Comparison of ENCODE assay signal across 8 cellular contexts in the genomic region with DNA sequence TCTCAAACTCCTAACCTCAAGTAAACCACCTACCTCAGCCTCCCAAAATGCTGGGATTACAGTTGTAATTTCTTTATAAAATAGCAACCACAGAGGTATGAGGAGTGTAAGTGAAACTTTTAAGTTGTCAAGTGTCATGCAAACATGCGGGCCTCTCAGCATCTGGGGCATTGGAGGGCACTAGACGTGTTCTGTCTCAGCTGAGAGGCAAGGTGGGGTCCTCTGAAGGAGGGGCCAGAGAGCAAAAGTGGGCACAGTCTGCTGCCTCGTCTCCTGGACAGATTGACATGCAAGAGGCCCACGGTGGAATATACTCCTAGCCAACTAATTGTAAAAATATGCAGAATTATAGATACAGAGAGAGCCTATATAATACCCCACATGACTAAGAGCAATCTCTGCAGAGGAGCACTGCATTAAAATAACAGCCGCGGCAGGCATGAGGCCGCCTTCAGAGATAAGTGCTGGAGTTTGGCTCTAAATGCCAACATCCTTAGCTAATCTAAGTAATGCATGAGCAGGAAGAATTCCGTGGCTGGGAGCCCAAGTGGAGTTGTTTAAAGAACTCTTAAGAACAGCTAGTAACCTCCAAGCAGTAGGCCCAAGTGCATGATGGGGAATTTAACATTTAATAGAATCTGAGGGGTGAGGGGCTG.
A peak's percentile ranks its signal among the peaks of the same experiment; 100 is the strongest.
DNase-seq lines count a peak whose midpoint lies in the region; ATAC-seq, FAIRE-seq and TF ChIP-seq lines count a peak whose summit lies in the region.

No MANE protein-coding gene starts in this region.

- TF ChIP-seq CTCF in HFFc6 (IDR thresholded peaks at IDR 0.05) (no peak), astrocyte of the spinal cord (IDR thresholded peaks at IDR 0.05; ENCODE audit: low read depth, low read length) (no peak), keratinocyte (optimal IDR thresholded peaks at IDR 0.05 in 1 of 3, IDR thresholded peaks at IDR 0.05 in 1 of 3, conservative IDR thresholded peaks at IDR 0.05 in 1 of 3; ENCODE audit: extremely low read depth in 1 of 3, insufficient read depth in 2 of 3, low read length in 3 of 3) (no peak), WERI-Rb-1 (IDR thresholded peaks at IDR 0.05; ENCODE audit: low read depth, low read length) (no peak)

- no peaks in the 10 kb centered on the region for H3K9me3 ChIP-seq in keratinocyte (ENCODE audit: control insufficient read depth, low read depth, low read length)
- H3K9me3 ChIP-seq in WERI-Rb-1 (ENCODE audit: severe bottlenecking), result peaks cover 3% of the 10 kb centered on the region

- H3K4me3 ChIP-seq in astrocyte of the spinal cord (ENCODE audit: low read depth, low read length) (no peak overlapping the region), keratinocyte (ENCODE audit: control insufficient read depth in 2 of 3, extremely low read depth in 1 of 3, insufficient read depth in 2 of 3, low read depth in 1 of 3, low read length in 3 of 3) (no peak overlapping the region), WERI-Rb-1 (ENCODE audit: low read depth, low read length) (no peak overlapping the region)

- H3K9me1 ChIP-seq in keratinocyte (ENCODE audit: control insufficient read depth, extremely low read depth, insufficient read depth, low read length), result no peaks in the 10 kb centered on the region

- peak overlapping the region; percentile 57; the same call in 1 of the 2 replicates for H3K4me3 Mint-ChIP-seq in HFFc6

- H3K27me3 ChIP-seq in keratinocyte (ENCODE audit: control insufficient read depth, extremely low read depth, insufficient read depth, low read length), result no peaks in the 10 kb centered on the region
- H3K27me3 ChIP-seq in WERI-Rb-1 (ENCODE audit: insufficient read depth, low read depth, severe bottlenecking), result no peaks in the 10 kb centered on the region

- H3K4me2 ChIP-seq in keratinocyte (ENCODE audit: control insufficient read depth, extremely low read depth, insufficient read depth, low read depth, low read length), result peak overlapping the region; percentile 16

- no peak overlapping the region for H3K9ac ChIP-seq in keratinocyte (ENCODE audit: control insufficient read depth, extremely low read depth, insufficient read depth, low read length)

- peak; percentile 20 for FAIRE-seq in keratinocyte (lab: Jason Lieb, UNC)

- H3K27ac Mint-ChIP-seq in HFFc6, result peak overlapping the region; percentile 72

- H3K27ac ChIP-seq in keratinocyte (ENCODE audit: control insufficient read depth, insufficient read depth, low read length) (no peak overlapping the region), WERI-Rb-1 (no peak overlapping the region)

- in situ Hi-C loops in astrocyte of the spinal cord (cut with HindIII; ENCODE audit: low sequenced_read_pairs), result no loop called here

- DNase-seq in HFFc6 (peak; percentile 92), astrocyte of the spinal cord (ENCODE audit: low read depth, low spot score) (peak; percentile 90), keratinocyte (ENCODE audit: low read depth, low spot score) (no peak), superior temporal gyrus (ENCODE audit: extremely low spot score) (peak; percentile 52), NOMO-1 treated with dmso at 0.1 percent for 144 hours (lab: John Stamatoyannopoulos, UW; ENCODE audit: unreplicated experiment) (no peak), WERI-Rb-1 (no peak), NCI-H2171 treated with DMSO at 0.1 percent for 48 hours (lab: John Stamatoyannopoulos, UW) (no peak)

- H3K9me3 Mint-ChIP-seq in HFFc6, result no peaks in the 10 kb centered on the region

- H3K27me3 Mint-ChIP-seq in HFFc6 (ENCODE audit: insufficient read depth), result peaks cover 14% of the 10 kb centered on the region

- H3K4me1 Mint-ChIP-seq in HFFc6 (ENCODE audit: low read depth), result peaks cover 39% of the 10 kb centered on the region

- no peaks in the 10 kb centered on the region for H3K36me3 Mint-ChIP-seq in HFFc6 (ENCODE audit: low read depth)

- peaks cover 2% of the 10 kb centered on the region for H3K4me1 ChIP-seq in keratinocyte (ENCODE audit: control insufficient read depth, extremely low read depth, insufficient read depth, low read length)

- no peak overlapping the region for H2AFZ ChIP-seq in keratinocyte (ENCODE audit: control insufficient read depth, low read length)

- no peak for ATAC-seq in GM18873 (IDR thresholded peaks at IDR 0.05; ENCODE audit: low FRiP score, unreplicated experiment)

- dilution Hi-C loops in keratinocyte (cut with MboI; ENCODE audit: extremely low pct_ligation_motif_present, low sequenced_read_pairs), result no loop called here

- H3K36me3 ChIP-seq in keratinocyte (ENCODE audit: control insufficient read depth in 2 of 2, extremely low read depth in 1 of 2, insufficient read depth in 2 of 2, low read length in 2 of 2), result no peaks in the 10 kb centered on the region
- no peaks in the 10 kb centered on the region for H3K36me3 ChIP-seq in WERI-Rb-1

- no peaks in the 10 kb centered on the region for H3K79me2 ChIP-seq in keratinocyte (ENCODE audit: control insufficient read depth, insufficient read depth, low read length)

- no peaks in the 10 kb centered on the region for H4K20me1 ChIP-seq in keratinocyte (ENCODE audit: control insufficient read depth, extremely low read depth, insufficient read depth, low read length)

Comparison
In these comparisons a context has a peak if more than half of its experiments do, and no peak if none do; other contexts are left out.
1. DNase-seq: peak in HFFc6 (single experiment), astrocyte of the spinal cord (single experiment) and superior temporal gyrus (single experiment); none in keratinocyte (single experiment), NOMO-1 treated with dmso at 0.1 percent for 144 hours (single experiment), WERI-Rb-1 (single experiment) and NCI-H2171 treated with DMSO at 0.1 percent for 48 hours (single experiment).